1 cellular context compared by ENCODE assay signal in genomic region chr14:95137164-95137803, GRCh38.
TF ChIP-seq lines count a peak whose summit lies in the region.

No MANE protein-coding gene starts in this region.

TF ChIP-seq in H1, 55 proteins besides CTCF, POLR2A, EP300 and RAD21:
- TF ChIP-seq USF2 (IDR thresholded peaks at IDR 0.05; ENCODE audit: low read length) (no peak), RFX5 (IDR thresholded peaks at IDR 0.05; ENCODE audit: borderline replicate concordance, low read depth, low read length) (no peak), EGR1 (IDR thresholded peaks at IDR 0.05; ENCODE audit: borderline replicate concordance, low read depth, low read length) (0 out of 2 replicates have a peak, but pooled peaks have one; percentile 9)
TF ChIP-seq in H1: peak in this region for 1.
